ENCODE assay signal across 7 cellular contexts in the genomic region with DNA sequence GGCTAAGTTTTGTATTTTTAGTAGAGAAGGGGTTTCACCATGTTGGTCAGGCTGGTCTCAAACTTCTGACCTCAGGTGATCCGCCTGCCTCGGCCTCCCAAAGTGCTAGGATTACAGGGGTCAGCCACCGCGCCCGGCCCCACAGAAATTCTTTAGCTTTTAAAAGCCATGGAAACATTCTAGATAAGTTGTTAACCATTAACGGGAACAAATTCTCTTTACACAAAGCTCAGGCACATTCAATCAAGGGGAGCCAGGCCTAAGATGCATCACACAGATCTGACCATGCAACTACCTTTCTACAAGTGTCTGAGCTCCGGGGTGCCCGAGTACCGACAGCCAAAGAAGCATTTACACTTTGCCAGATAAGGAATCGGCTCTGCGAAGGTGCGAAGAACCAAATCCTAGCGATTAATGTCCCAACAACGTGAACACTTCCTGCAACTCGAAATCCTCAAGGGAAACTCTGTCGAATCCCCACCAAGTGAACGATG. TPM values are rescaled to one million over a fixed set of nuclear protein-coding genes. Genes with fewer than 3 reads are reported as not detected.
DNase-seq lines count a peak whose midpoint lies in the region; ATAC-seq, FAIRE-seq and TF ChIP-seq lines count a peak whose summit lies in the region.

No MANE protein-coding gene starts in this region.

- H3K36me3 ChIP-seq in HEK293 (ENCODE audit: control insufficient read depth in 2 of 2, insufficient read depth in 1 of 2, low read length in 2 of 2) = peaks cover 14 to 68% of the 10 kb centered on the region in 2 experiments; a peak in 2 of 3 replicates
- peaks cover 28% of the 10 kb centered on the region for H3K36me3 ChIP-seq in iPS-15b (ENCODE audit: control insufficient read depth, insufficient read depth, low read length)

- CTCF ChIA-PET in HEK293 (lab: Yijun Ruan, JAX) = interaction anchor here (0.6 to 1.4 kb wide), 3 partner anchors 23 to 1519 kb away, joined by 3 to 4 read pairs (median 4); a partner anchor contains a TSS
- CTCF ChIA-PET in activated CD4-positive, alpha-beta memory T cell treated with anti-CD3 and anti-CD28 coated beads for 36 hours (lab: Charles Lee) = interaction anchor here (0.6 to 1.5 kb wide), 4 partner anchors 21 to 382 kb away, joined by 3 to 5 read pairs (median 4); no protein-coding TSS in a partner anchor

- H3K27ac Mint-ChIP-seq in activated CD4-positive, alpha-beta memory T cell treated with anti-CD3 and anti-CD28 coated beads for 36 hours = peak overlapping the region; percentile 54
- peak overlapping the region; percentile 13 to 80 for H3K27ac Mint-ChIP-seq in stimulated activated naive CD8-positive, alpha-beta T cell treated with anti-CD3 and anti-CD28 coated beads, Interleukin-15, amount 100 ng/mL, for 72 hours

- peaks cover 58% of the 10 kb centered on the region for H3K4me1 Mint-ChIP-seq in activated CD4-positive, alpha-beta memory T cell treated with anti-CD3 and anti-CD28 coated beads for 36 hours (ENCODE audit: low read depth)
- H3K4me1 Mint-ChIP-seq in stimulated activated naive CD8-positive, alpha-beta T cell treated with anti-CD3 and anti-CD28 coated beads, Interleukin-15, amount 100 ng/mL, for 72 hours = peaks cover 66% of the 10 kb centered on the region

- DNase-seq in activated CD4-positive, alpha-beta memory T cell treated with anti-CD3 and anti-CD28 coated beads for 36 hours = no peak
- no peak for DNase-seq in stimulated activated naive CD8-positive, alpha-beta T cell treated with anti-CD3 and anti-CD28 coated beads, Interleukin-15, amount 100 ng/mL, for 72 hours
- no peak for DNase-seq in H54 (ENCODE audit: insufficient read length, low spot score)
- no peak for DNase-seq in amniotic stem cell (lab: John Stamatoyannopoulos, UW)

- ATAC-seq in stimulated activated naive CD8-positive, alpha-beta T cell treated with anti-CD3 and anti-CD28 coated beads, Interleukin-15, amount 100 ng/mL, for 72 hours = no peak
- ATAC-seq in GM18870 (IDR thresholded peaks at IDR 0.05; ENCODE audit: unreplicated experiment) = no peak

- H3K9ac ChIP-seq in iPS-15b (ENCODE audit: low read depth, low read length) = peak overlapping the region; percentile 91

- H3K27ac ChIP-seq in HEK293 (ENCODE audit: extremely low read depth, low read depth, low read length) = peak overlapping the region; percentile 89; the same call in 1 of the 2 replicates

- intact Hi-C loops in activated CD4-positive, alpha-beta memory T cell treated with anti-CD3 and anti-CD28 coated beads for 36 hours (cut with micrococcal nuclease) = no loop called here

- POLR2A ChIA-PET in HEK293 (lab: Yijun Ruan, JAX) = interaction anchor here (1.0 kb wide), 1 partner anchor 31 kb away, joined by 3 read pairs; no protein-coding TSS in a partner anchor
- POLR2A ChIA-PET in activated CD4-positive, alpha-beta memory T cell treated with anti-CD3 and anti-CD28 coated beads for 36 hours (lab: Charles Lee) = no interaction called here

- no peak for TF ChIP-seq CTCF in HEK293 (tag by site-specific recombination; IDR thresholded peaks at IDR 0.05)

- no peak for FAIRE-seq in H54 (lab: Jason Lieb, UNC)

- H3K9me3 Mint-ChIP-seq in activated CD4-positive, alpha-beta memory T cell treated with anti-CD3 and anti-CD28 coated beads for 36 hours = no peaks in the 10 kb centered on the region
- H3K9me3 Mint-ChIP-seq in stimulated activated naive CD8-positive, alpha-beta T cell treated with anti-CD3 and anti-CD28 coated beads, Interleukin-15, amount 100 ng/mL, for 72 hours = no peaks in the 10 kb centered on the region

- no peaks in the 10 kb centered on the region for H3K27me3 ChIP-seq in iPS-15b (ENCODE audit: control insufficient read depth, insufficient read depth, low read length)

- peak overlapping the region; percentile 91 for H3K4me3 ChIP-seq in HEK293 (ENCODE audit: low read depth, low read length)
- peak overlapping the region; percentile 97 for H3K4me3 ChIP-seq in iPS-15b (ENCODE audit: low read depth, low read length)

- H3K4me1 ChIP-seq in HEK293 (ENCODE audit: control insufficient read depth, insufficient read depth, low read length) = peaks cover 3% of the 10 kb centered on the region
- H3K4me1 ChIP-seq in iPS-15b (ENCODE audit: control insufficient read depth, insufficient read depth, low read length) = peaks cover 3% of the 10 kb centered on the region

- peaks cover 35% of the 10 kb centered on the region for H3K36me3 Mint-ChIP-seq in activated CD4-positive, alpha-beta memory T cell treated with anti-CD3 and anti-CD28 coated beads for 36 hours

- H3K4me3 Mint-ChIP-seq in activated CD4-positive, alpha-beta memory T cell treated with anti-CD3 and anti-CD28 coated beads for 36 hours = peak overlapping the region; percentile 86
- H3K4me3 Mint-ChIP-seq in stimulated activated naive CD8-positive, alpha-beta T cell treated with anti-CD3 and anti-CD28 coated beads, Interleukin-15, amount 100 ng/mL, for 72 hours = peak overlapping the region; percentile 89 to 96

- no peaks in the 10 kb centered on the region for H3K9me3 ChIP-seq in HEK293 (ENCODE audit: control insufficient read depth, insufficient read depth, low read depth, low read length)
- H3K9me3 ChIP-seq in iPS-15b (ENCODE audit: control insufficient read depth, insufficient read depth, low read length) = no peaks in the 10 kb centered on the region

- no peak for TF ChIP-seq POLR2A in H54 (IDR thresholded peaks at IDR 0.05; ENCODE audit: low read depth, low read length)

- H3K27me3 Mint-ChIP-seq in activated CD4-positive, alpha-beta memory T cell treated with anti-CD3 and anti-CD28 coated beads for 36 hours = no peaks in the 10 kb centered on the region
- H3K27me3 Mint-ChIP-seq in stimulated activated naive CD8-positive, alpha-beta T cell treated with anti-CD3 and anti-CD28 coated beads, Interleukin-15, amount 100 ng/mL, for 72 hours = no peaks in the 10 kb centered on the region

TF ChIP-seq in HEK293, 187 proteins besides CTCF, POLR2A, EP300 and RAD21:
- TF ChIP-seq ZNF23 (tag by site-specific recombination; IDR thresholded peaks at IDR 0.05; ENCODE audit: borderline replicate concordance) (no peak), ZSCAN23 (tag by site-specific recombination; IDR thresholded peaks at IDR 0.05) (no peak), ZNF324 (tag by site-specific recombination; IDR thresholded peaks at IDR 0.05) (no peak)
- TF ChIP-seq, protein P1, sequence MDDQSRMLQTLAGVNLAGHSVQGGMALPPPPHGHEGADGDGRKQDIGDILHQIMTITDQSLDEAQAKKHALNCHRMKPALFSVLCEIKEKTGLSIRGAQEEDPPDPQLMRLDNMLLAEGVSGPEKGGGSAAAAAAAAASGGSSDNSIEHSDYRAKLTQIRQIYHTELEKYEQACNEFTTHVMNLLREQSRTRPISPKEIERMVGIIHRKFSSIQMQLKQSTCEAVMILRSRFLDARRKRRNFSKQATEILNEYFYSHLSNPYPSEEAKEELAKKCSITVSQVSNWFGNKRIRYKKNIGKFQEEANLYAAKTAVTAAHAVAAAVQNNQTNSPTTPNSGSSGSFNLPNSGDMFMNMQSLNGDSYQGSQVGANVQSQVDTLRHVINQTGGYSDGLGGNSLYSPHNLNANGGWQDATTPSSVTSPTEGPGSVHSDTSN (CRISPR knock-in tag; IDR thresholded peaks at IDR 0.05) = no peak
- TF ChIP-seq, protein P2, sequence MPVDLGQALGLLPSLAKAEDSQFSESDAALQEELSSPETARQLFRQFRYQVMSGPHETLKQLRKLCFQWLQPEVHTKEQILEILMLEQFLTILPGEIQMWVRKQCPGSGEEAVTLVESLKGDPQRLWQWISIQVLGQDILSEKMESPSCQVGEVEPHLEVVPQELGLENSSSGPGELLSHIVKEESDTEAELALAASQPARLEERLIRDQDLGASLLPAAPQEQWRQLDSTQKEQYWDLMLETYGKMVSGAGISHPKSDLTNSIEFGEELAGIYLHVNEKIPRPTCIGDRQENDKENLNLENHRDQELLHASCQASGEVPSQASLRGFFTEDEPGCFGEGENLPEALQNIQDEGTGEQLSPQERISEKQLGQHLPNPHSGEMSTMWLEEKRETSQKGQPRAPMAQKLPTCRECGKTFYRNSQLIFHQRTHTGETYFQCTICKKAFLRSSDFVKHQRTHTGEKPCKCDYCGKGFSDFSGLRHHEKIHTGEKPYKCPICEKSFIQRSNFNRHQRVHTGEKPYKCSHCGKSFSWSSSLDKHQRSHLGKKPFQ (tag by site-specific recombination; IDR thresholded peaks at IDR 0.05) = no peak

RNA-seq across cellular contexts. Expression of a gene that starts 1.0 kb away (rescaled TPM):
- total RNA-seq in activated CD4-positive, alpha-beta memory T cell treated with anti-CD3 and anti-CD28 coated beads for 36 hours = 10 to 100 TPM; 27.5 to 27.9 TPM

RNA-seq across cellular contexts. Expression of a gene that starts 1.2 kb away (rescaled TPM):
- total RNA-seq in activated CD4-positive, alpha-beta memory T cell treated with anti-CD3 and anti-CD28 coated beads for 36 hours = 100 to 1,000 TPM; 493 to 511 TPM

RNA-seq across cellular contexts. Expression of a gene that starts 47.4 kb away (rescaled TPM):
- not detected for total RNA-seq in activated CD4-positive, alpha-beta memory T cell treated with anti-CD3 and anti-CD28 coated beads for 36 hours
